In genomic region chr6:21402368-21402767, GRCh38 we compare ENCODE assay signal across 10 cellular contexts.
DNase-seq lines count a peak whose midpoint lies in the region; ATAC-seq and TF ChIP-seq lines count a peak whose summit lies in the region.
"Had no signal": no experiment of that assay in that cellular context is flagged by ENCODE, and none has a peak within 500 bp of the region (broad histone marks: within the 10 kb centered on the region; RNA-seq: fewer than 3 reads in every experiment).

No MANE protein-coding gene starts in this region.

- no peak overlapping the region for H3K18ac ChIP-seq in IMR-90 (ENCODE audit: low read depth, low read length)

- H3K36me3 ChIP-seq in IMR-90 (ENCODE audit: control insufficient read depth, insufficient read depth, low read length) (no peaks in the 10 kb centered on the region), gastroesophageal sphincter (no peaks in the 10 kb centered on the region), smooth muscle cell (ENCODE audit: low read depth) (no peaks in the 10 kb centered on the region)
- H3K36me3 ChIP-seq: SJSA1 had no signal

- H3K27ac ChIP-seq in IMR-90 (ENCODE audit: insufficient read depth, low read length) (no peak overlapping the region), gastroesophageal sphincter (peak overlapping the region in 1 of 4 donors; percentile 54), smooth muscle cell (ENCODE audit: low read depth) (no peak overlapping the region)
- H3K27ac ChIP-seq: SJSA1 had no signal

- H3K4me2 ChIP-seq in IMR-90 (ENCODE audit: low read depth, low read length) (no peak overlapping the region), smooth muscle cell (no peak overlapping the region)

- intact Hi-C loops in IMR-90 (cut with micrococcal nuclease): no loop called here

- dilution Hi-C loops in IMR-90 (cut with HindIII; ENCODE audit: low sequenced_read_pairs, unreplicated experiment): no loop called here

- H2BK20ac ChIP-seq in IMR-90 (ENCODE audit: low read depth, low read length): no peak overlapping the region

- DNase-seq in GM12865 (ENCODE audit: low read depth) (peak; percentile 63), IMR-90 (peak; percentile 27), smooth muscle cell (lab: John Stamatoyannopoulos, UW; ENCODE audit: unreplicated experiment) (no peak), DMS79 (lab: John Stamatoyannopoulos, UW) (no peak), SW480 (ENCODE audit: low spot score) (no peak)
- DNase-seq: kidney had no signal

- H2AK5ac ChIP-seq in IMR-90 (ENCODE audit: low read depth, low read length): no peak overlapping the region

- H3K9me3 ChIP-seq in IMR-90 (ENCODE audit: control insufficient read depth, insufficient read depth, low read length): no peaks in the 10 kb centered on the region
- H3K9me3 ChIP-seq in gastroesophageal sphincter: no peaks in the 10 kb centered on the region
- no peaks in the 10 kb centered on the region for H3K9me3 ChIP-seq in smooth muscle cell (replicated peaks; ENCODE audit: low read depth)
- H3K9me3 ChIP-seq: SJSA1 had no signal

- no peak overlapping the region for H3K4me3 ChIP-seq in GM12865 (ENCODE audit: low read depth, low read length)
- H3K4me3 ChIP-seq in IMR-90 (ENCODE audit: insufficient read depth, low read depth, low read length): no peak overlapping the region
- no peak overlapping the region for H3K4me3 ChIP-seq in gastroesophageal sphincter
- H3K4me3 ChIP-seq in smooth muscle cell: no peak overlapping the region
- H3K4me3 ChIP-seq: SJSA1 had no signal

- H3K9me1 ChIP-seq in IMR-90 (ENCODE audit: insufficient read depth, low read length): no peaks in the 10 kb centered on the region

- POLR2A ChIA-PET in IMR-90 (lab: Charles Lee; ENCODE audit: unreplicated experiment): no interaction called here

- H3K23ac ChIP-seq in IMR-90 (ENCODE audit: low read depth, low read length): no peak overlapping the region

- TF ChIP-seq POLR2A in IMR-90 (IDR thresholded peaks at IDR 0.05; ENCODE audit: low read depth, low read length): no peak
- no peak for TF ChIP-seq POLR2A in gastroesophageal sphincter (IDR thresholded peaks at IDR 0.05)

- no peak overlapping the region for H3K56ac ChIP-seq in IMR-90 (ENCODE audit: extremely low read depth, insufficient read depth, low read length)

- no peak overlapping the region for H4K5ac ChIP-seq in IMR-90 (ENCODE audit: low read depth, low read length)

- no peaks in the 10 kb centered on the region for H3K27me3 ChIP-seq in IMR-90 (ENCODE audit: control insufficient read depth, insufficient read depth, low read length)
- no peaks in the 10 kb centered on the region for H3K27me3 ChIP-seq in gastroesophageal sphincter
- H3K27me3 ChIP-seq in smooth muscle cell (ENCODE audit: low read depth): no peaks in the 10 kb centered on the region
- H3K27me3 ChIP-seq: SJSA1 had no signal

- H4K20me1 ChIP-seq in IMR-90 (ENCODE audit: insufficient read depth, low read length) (no peaks in the 10 kb centered on the region), smooth muscle cell (ENCODE audit: low read depth) (no peaks in the 10 kb centered on the region)

- no peak overlapping the region for H3K9ac ChIP-seq in IMR-90 (ENCODE audit: low read depth, low read length)
- no peak overlapping the region for H3K9ac ChIP-seq in smooth muscle cell (ENCODE audit: low read depth)

- no peaks in the 10 kb centered on the region for H3F3A ChIP-seq in smooth muscle cell (ENCODE audit: low read depth)

- H3K79me2 ChIP-seq in smooth muscle cell (ENCODE audit: low read depth): no peaks in the 10 kb centered on the region

- no peak overlapping the region for H4K8ac ChIP-seq in IMR-90 (ENCODE audit: low read depth in 2 of 2, low read length in 2 of 2)

- no TSS peak for BruUV-seq in IMR-90 (replicated peaks; lab: Mats Ljungman, UMichigan)

- H4K91ac ChIP-seq in IMR-90 (ENCODE audit: insufficient read depth, low read depth, low read length): no peak overlapping the region

- no peak overlapping the region for H2AK9ac ChIP-seq in IMR-90 (replicated peaks; ENCODE audit: low read depth, low read length, poor library complexity)

- ATAC-seq in GM21381 (IDR thresholded peaks at IDR 0.05; ENCODE audit: unreplicated experiment): peak; percentile 46
- ATAC-seq in IMR-90 (ENCODE audit: low read depth): no peak; the same call in 1 of the 2 replicates
- ATAC-seq in gastroesophageal sphincter: peak; percentile 88
- no peak for ATAC-seq in GM21825 (IDR thresholded peaks at IDR 0.05; ENCODE audit: unreplicated experiment)

- H3K79me1 ChIP-seq in IMR-90 (ENCODE audit: low read depth in 1 of 2, low read length in 2 of 2): no peaks in the 10 kb centered on the region

- TF ChIP-seq EP300 in gastroesophageal sphincter (IDR thresholded peaks at IDR 0.05): no peak

- H3K4ac ChIP-seq in IMR-90 (ENCODE audit: low read depth, low read length): no peak overlapping the region

- no peak overlapping the region for H2BK5ac ChIP-seq in IMR-90 (ENCODE audit: low read depth, low read length, poor library complexity, severe bottlenecking)

- H2BK15ac ChIP-seq in IMR-90 (ENCODE audit: low read depth, low read length): no peak overlapping the region

- no peak for TF ChIP-seq RAD21 in IMR-90 (IDR thresholded peaks at IDR 0.05; ENCODE audit: low read length)

- CTCF ChIA-PET in IMR-90 (lab: Yijun Ruan, JAX): no interaction called here

- H2AFZ ChIP-seq in IMR-90 (replicated peaks; ENCODE audit: low read length, poor library complexity): peak overlapping the region; percentile 32
- H2AFZ ChIP-seq in smooth muscle cell (ENCODE audit: low read depth): no peak overlapping the region

- H3K4me1 ChIP-seq in IMR-90 (ENCODE audit: control insufficient read depth, insufficient read depth, low read length) (no peaks in the 10 kb centered on the region), gastroesophageal sphincter (no peaks in the 10 kb centered on the region), smooth muscle cell (ENCODE audit: low read depth) (no peaks in the 10 kb centered on the region)
- H3K4me1 ChIP-seq: SJSA1 had no signal

- H3K14ac ChIP-seq in IMR-90 (replicated peaks; ENCODE audit: low read depth, low read length): no peak overlapping the region

- in situ Hi-C loops in IMR-90 (cut with MboI; ENCODE audit: low sequenced_read_pairs): no loop called here

- H2BK120ac ChIP-seq in IMR-90 (ENCODE audit: low read depth, low read length): no peak overlapping the region

- no CpG with 5 or more reads among the region's 4 CpGs for WGBS in IMR-90 (ENCODE audit: extremely low coverage in 2 of 2, insufficient read length in 1 of 2), 2 experiments
- WGBS in gastroesophageal sphincter (ENCODE audit: low coverage in 1 of 2), 2 donors: 24 to 73% methylated on average over 4 of the region's 4 CpGs
- WGBS in smooth muscle cell (ENCODE audit: low lambda C conversion rate): 45% methylated on average over 4 of the region's 4 CpGs

- TF ChIP-seq CTCF in GM12865 (IDR thresholded peaks at IDR 0.05; ENCODE audit: insufficient read depth, low read depth, low read length, missing control alignments) (no peak), IMR-90 (conservative IDR thresholded peaks at IDR 0.05; ENCODE audit: low read depth, low read length) (no peak), gastroesophageal sphincter (IDR thresholded peaks at IDR 0.05) (no peak), smooth muscle cell (IDR thresholded peaks at IDR 0.05; ENCODE audit: borderline replicate concordance, insufficient read depth, poor library complexity, severe bottlenecking) (no peak)

TF ChIP-seq in IMR-90, 13 proteins besides CTCF, POLR2A, EP300 and RAD21:
- TF ChIP-seq ELK1 (IDR thresholded peaks at IDR 0.05; ENCODE audit: borderline replicate concordance, low read depth, low read length) (no peak), CEBPB (IDR thresholded peaks at IDR 0.05; ENCODE audit: low read depth, low read length) (peak; percentile 60)

Comparison
In these comparisons a context has a peak if more than half of its experiments do, and no peak if none do; other contexts are left out.
1. DNase-seq: peak in GM12865 (single experiment) and IMR-90 (single experiment); none in smooth muscle cell (single experiment), DMS79 (single experiment) and SW480 (single experiment).
2. ATAC-seq: peak in GM21381 (single experiment) and gastroesophageal sphincter (single experiment); none in IMR-90 (single experiment) and GM21825 (single experiment).